ENCODE assay signal across 25 cellular contexts in the genomic region with DNA sequence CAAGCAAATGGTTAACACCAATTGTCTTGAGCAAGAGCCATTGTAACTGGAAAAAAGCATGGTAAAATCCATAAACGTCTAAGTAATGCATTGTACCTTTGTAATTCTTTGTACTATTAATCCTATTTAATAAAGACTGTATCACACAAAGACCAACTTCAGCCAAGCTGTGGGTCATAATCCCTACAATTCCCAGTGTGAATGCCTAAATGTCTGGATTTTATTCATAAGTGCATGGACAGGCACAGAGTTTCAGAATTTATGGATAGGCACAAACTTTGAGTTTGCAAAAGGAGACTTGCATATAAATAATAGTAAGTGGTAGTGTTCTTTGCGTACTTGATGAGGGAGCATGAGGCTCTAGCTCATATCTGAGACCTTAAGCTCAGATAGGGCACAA. TPM values are rescaled to one million over a fixed set of nuclear protein-coding genes. Genes with fewer than 3 reads are reported as not detected.
"Had no signal": no experiment of that assay in that cellular context is flagged by ENCODE, and none has a peak within 500 bp of the region (broad histone marks: within the 10 kb centered on the region; RNA-seq: fewer than 3 reads in every experiment).

No MANE protein-coding gene starts in this region.

- H3K4me3 ChIP-seq: pancreas, prostate gland, right lobe of liver, sigmoid colon, stomach, thoracic aorta, thyroid gland, tibial nerve, upper lobe of left lung, vagina had no signal

- H3K27me3 ChIP-seq: neutrophil, pancreas, right lobe of liver, sigmoid colon, stomach, thyroid gland, tibial nerve, upper lobe of left lung, vagina had no signal

- H3K9me3 ChIP-seq: neutrophil, pancreas, prostate gland, right lobe of liver, sigmoid colon, stomach, thoracic aorta, thyroid gland, tibial nerve, upper lobe of left lung, vagina had no signal

- DNase-seq: naive thymus-derived CD8-positive, alpha-beta T cell; nephron progenitor cell; nucleus accumbens; pancreas; retina; right cardiac atrium; right lobe of liver; sigmoid colon; small intestine; stimulated activated CD4-positive, alpha-beta T cell treated with anti-CD3 and anti-CD28 coated beads, Interleukin-15, amount 100 ng/mL, for 24 hours; stimulated activated CD4-positive, alpha-beta T cell treated with anti-CD3 and anti-CD28 coated beads, Interleukin-2, amount 100 ng/mL, for 24 hours; stimulated activated CD4-positive, alpha-beta T cell treated with anti-CD3 and anti-CD28 coated beads, Interleukin-2, amount 100 ng/mL, for 48 hours; stimulated activated CD4-positive, alpha-beta T cell treated with anti-CD3 and anti-CD28 coated beads, Interleukin-4, amount 100 ng/mL, for 24 hours; stimulated activated naive B cell treated with anti-CD40 and anti-IgM and Interleukin-4, amounts not matched to agents 10 μg/mL and 1 μg/mL and 100 μg/mL, for 72 hours; stimulated activated naive CD4-positive, alpha-beta T cell treated with Interleukin-2 at 50 U/mL for 16 hours; stomach; thyroid gland; trophoblast cell; upper lobe of left lung had no signal

- H3K36me3 ChIP-seq: neutrophil, pancreas, prostate gland, right lobe of liver, sigmoid colon, stomach, thoracic aorta, thyroid gland, tibial nerve, upper lobe of left lung, vagina had no signal

RNA-seq across cellular contexts. Expression of gene TENM2, which starts 32.4 kb away (rescaled TPM):
- total RNA-seq: naive thymus-derived CD8-positive, alpha-beta T cell; natural killer cell treated with Interleukin-12 subunit alpha and Interleukin-12 subunit beta and Interleukin-15 and Interleukin-18, amount 100 ng/mL, for 72 hours had no signal
